ENCODE assay signal across 13 cellular contexts in the genomic region with DNA sequence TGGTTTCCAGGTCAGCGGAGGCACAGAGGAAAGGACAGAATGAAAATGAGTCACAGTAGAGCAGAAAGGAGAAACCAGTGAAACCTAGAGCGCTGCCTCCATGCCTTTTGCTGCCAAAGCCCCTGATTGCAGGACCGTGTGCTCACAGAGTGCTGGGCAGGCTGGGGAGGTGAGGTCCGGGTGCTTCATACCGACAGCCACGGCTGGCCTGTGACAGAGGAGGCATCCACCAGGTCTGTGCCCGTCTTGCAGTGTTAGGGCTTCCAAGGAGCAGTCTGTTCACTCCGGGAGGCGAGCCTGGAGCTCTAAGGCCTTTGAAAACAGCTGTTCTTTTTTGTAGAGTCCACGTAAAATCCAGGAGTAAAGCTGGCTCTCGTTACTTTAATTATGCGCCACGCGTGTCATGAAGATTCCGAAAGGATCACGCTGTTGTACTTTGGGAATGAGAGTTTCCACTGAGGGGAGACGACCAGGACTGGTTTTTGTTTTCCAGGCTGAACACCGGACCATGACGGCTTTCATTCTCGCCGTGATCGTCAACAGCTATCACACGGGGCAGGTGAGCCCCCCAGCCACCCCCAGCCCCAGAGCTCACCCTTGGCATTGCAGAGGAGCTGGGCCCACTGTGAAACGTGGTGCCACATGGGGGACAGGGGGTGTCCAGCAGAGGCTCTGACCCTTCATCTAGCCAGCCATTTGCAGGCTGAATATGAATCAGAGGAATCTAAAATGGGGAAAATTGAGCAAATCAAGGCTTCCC.
"Had no signal": no experiment of that assay in that cellular context is flagged by ENCODE, and none has a peak within 500 bp of the region (broad histone marks: within the 10 kb centered on the region; RNA-seq: fewer than 3 reads in every experiment).

No MANE protein-coding gene starts in this region.

- H3K27me3 ChIP-seq: adrenal gland, hepatocyte, stomach had no signal

- ATAC-seq: naive thymus-derived CD8-positive, alpha-beta T cell; psoas muscle had no signal

- H3K27ac ChIP-seq: adrenal gland, epithelial cell of prostate, hepatocyte, psoas muscle, stomach, thoracic aorta had no signal

- H3K9me3 ChIP-seq: adrenal gland, psoas muscle, stomach, thoracic aorta had no signal

- H3K4me3 ChIP-seq: adrenal gland, hepatocyte, psoas muscle, stomach, thoracic aorta had no signal

- DNase-seq: activated CD4-positive, CD25-positive, alpha-beta regulatory T cell treated with anti-CD3 and anti-CD28 coated beads, Interleukin-2, amount 50 U/mL, for 72 hours; activated naive CD4-positive, alpha-beta T cell treated with anti-CD3 and anti-CD28 coated beads, Interleukin-2, amount 10 ng/mL, durations not matched to agents 7 days and 5 days; effector memory CD4-positive, alpha-beta T cell; kidney glomerular epithelial cell; occipital lobe; stimulated activated CD4-positive, alpha-beta T cell treated with anti-CD3 and anti-CD28 coated beads, Interleukin-4, amount 100 ng/mL, for 1 hour; stomach had no signal
